In the genomic region with DNA sequence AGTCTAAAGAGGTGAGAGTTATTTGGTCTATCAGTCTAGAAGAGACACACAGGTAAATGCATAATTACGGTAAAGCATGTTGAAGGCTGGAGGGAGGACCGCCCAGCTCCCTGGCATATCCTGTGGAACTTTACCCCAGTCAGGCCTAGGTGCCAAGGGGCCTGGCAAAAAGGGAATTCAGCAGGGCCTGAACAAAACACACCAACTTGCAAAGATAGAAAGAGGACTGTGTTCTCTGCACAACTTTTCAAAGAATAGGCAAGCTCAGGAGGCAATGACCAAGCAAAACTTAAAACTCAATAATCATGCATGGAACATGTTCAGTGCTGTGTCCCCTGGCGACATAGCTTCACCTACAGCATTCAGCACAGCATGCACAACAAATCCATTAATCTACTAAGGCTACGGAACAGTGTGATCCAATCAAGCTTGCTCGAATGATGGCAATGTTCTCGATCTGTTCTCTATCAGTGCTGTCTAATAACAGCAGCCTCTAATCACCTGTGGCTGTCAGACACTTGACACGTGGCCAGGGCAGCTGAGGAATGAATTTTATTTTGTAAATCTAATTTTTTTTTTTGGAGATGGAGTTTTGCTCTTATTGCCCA, we compare ENCODE assay signal across 14 cellular contexts. TPM values are rescaled to one million over a fixed set of nuclear protein-coding genes. Genes with fewer than 3 reads are reported as not detected.
DNase-seq lines count a peak whose midpoint lies in the region; ATAC-seq and TF ChIP-seq lines count a peak whose summit lies in the region.
"Had no signal": no experiment of that assay in that cellular context is flagged by ENCODE, and none has a peak within 500 bp of the region (broad histone marks: within the 10 kb centered on the region; RNA-seq: fewer than 3 reads in every experiment).

No MANE protein-coding gene starts in this region.

- H3K4me3 ChIP-seq in ACC112 (ENCODE audit: low read depth, low read length) (no peak overlapping the region), right cardiac atrium (ENCODE audit: low read length) (no peak overlapping the region), prostate gland (no peak overlapping the region)

- H3K4me1 Mint-ChIP-seq in WTC11 = peaks cover 74% of the 10 kb centered on the region
- H3K4me1 Mint-ChIP-seq in activated T-helper 1 cell treated with anti-CD3 and anti-CD28 coated beads, Interleukin-12 subunit alpha, Interleukin-12 subunit beta, Interleukin-2, Interleukin-4 antibody, amounts not matched to agents 30 ng/mL and 10 ng/mL and 1 ng/mL, durations not matched to agents 14 hours and 24 hours and 36 hours (ENCODE audit: low read depth) = peaks cover 32% of the 10 kb centered on the region
- peaks cover 31% of the 10 kb centered on the region for H3K4me1 Mint-ChIP-seq in activated CD4-positive, alpha-beta T cell treated with anti-CD3 and anti-CD28 coated beads, Interleukin-2, amount 10 ng/mL, durations not matched to agents 7 days and 5 days
- H3K4me1 Mint-ChIP-seq in stimulated activated naive CD8-positive, alpha-beta T cell treated with anti-CD3 and anti-CD28 coated beads, Interleukin-15, amount 100 ng/mL, for 72 hours = peaks cover 46% of the 10 kb centered on the region

- peak overlapping the region; percentile 84 for H3K27ac Mint-ChIP-seq in WTC11
- H3K27ac Mint-ChIP-seq in activated T-helper 1 cell treated with anti-CD3 and anti-CD28 coated beads, Interleukin-12 subunit alpha, Interleukin-12 subunit beta, Interleukin-2, Interleukin-4 antibody, amounts not matched to agents 30 ng/mL and 10 ng/mL and 1 ng/mL, durations not matched to agents 14 hours and 24 hours and 36 hours = no peak overlapping the region
- H3K27ac Mint-ChIP-seq in activated CD4-positive, alpha-beta T cell treated with anti-CD3 and anti-CD28 coated beads, Interleukin-2, amount 10 ng/mL, durations not matched to agents 7 days and 5 days = no peak overlapping the region
- no peak overlapping the region for H3K27ac Mint-ChIP-seq in stimulated activated naive CD8-positive, alpha-beta T cell treated with anti-CD3 and anti-CD28 coated beads, Interleukin-15, amount 100 ng/mL, for 72 hours
- H3K27ac Mint-ChIP-seq: endodermal cell; stimulated activated naive CD8-positive, alpha-beta T cell treated with anti-CD3 and anti-CD28 coated beads, Interleukin-15, Interleukin-2, amounts not matched to agents 100 ng/mL and 50 ng/mL, for 24 hours had no signal

- TF ChIP-seq CTCF in WTC11 (IDR thresholded peaks at IDR 0.05) = no peak
- TF ChIP-seq CTCF in prostate gland (IDR thresholded peaks at IDR 0.05) = no peak

- WGBS in right cardiac atrium = 60% methylated on average over 7 of the region's 7 CpGs
- WGBS in prostate gland = 23% methylated on average over 7 of the region's 7 CpGs

- H3K79me2 ChIP-seq in ACC112 (ENCODE audit: control insufficient read depth, insufficient read depth, low read length, unreplicated experiment) = peaks cover 63% of the 10 kb centered on the region

- H3K36me3 ChIP-seq in ACC112 (ENCODE audit: insufficient read depth, low read length) (peaks cover 33% of the 10 kb centered on the region; the same call in 1 of the 2 replicates), prostate gland (no peaks in the 10 kb centered on the region)

- peaks cover 31% of the 10 kb centered on the region for H3K36me3 Mint-ChIP-seq in WTC11
- peaks cover 34% of the 10 kb centered on the region for H3K36me3 Mint-ChIP-seq in activated T-helper 1 cell treated with anti-CD3 and anti-CD28 coated beads, Interleukin-12 subunit alpha, Interleukin-12 subunit beta, Interleukin-2, Interleukin-4 antibody, amounts not matched to agents 30 ng/mL and 10 ng/mL and 1 ng/mL, durations not matched to agents 14 hours and 24 hours and 36 hours (ENCODE audit: low read depth)
- peaks cover 41% of the 10 kb centered on the region for H3K36me3 Mint-ChIP-seq in activated CD4-positive, alpha-beta T cell treated with anti-CD3 and anti-CD28 coated beads, Interleukin-2, amount 10 ng/mL, durations not matched to agents 7 days and 5 days (ENCODE audit: low read depth)

- H3K27me3 Mint-ChIP-seq in WTC11 (ENCODE audit: low read depth) = no peaks in the 10 kb centered on the region
- H3K27me3 Mint-ChIP-seq in activated T-helper 1 cell treated with anti-CD3 and anti-CD28 coated beads, Interleukin-12 subunit alpha, Interleukin-12 subunit beta, Interleukin-2, Interleukin-4 antibody, amounts not matched to agents 30 ng/mL and 10 ng/mL and 1 ng/mL, durations not matched to agents 14 hours and 24 hours and 36 hours (ENCODE audit: insufficient read depth) = no peaks in the 10 kb centered on the region
- no peaks in the 10 kb centered on the region for H3K27me3 Mint-ChIP-seq in activated CD4-positive, alpha-beta T cell treated with anti-CD3 and anti-CD28 coated beads, Interleukin-2, amount 10 ng/mL, durations not matched to agents 7 days and 5 days
- no peaks in the 10 kb centered on the region for H3K27me3 Mint-ChIP-seq in stimulated activated naive CD8-positive, alpha-beta T cell treated with anti-CD3 and anti-CD28 coated beads, Interleukin-15, amount 100 ng/mL, for 72 hours
- H3K27me3 Mint-ChIP-seq: stimulated activated naive CD8-positive, alpha-beta T cell treated with anti-CD3 and anti-CD28 coated beads, Interleukin-15, Interleukin-2, amounts not matched to agents 100 ng/mL and 50 ng/mL, for 24 hours had no signal

- POLR2A ChIA-PET in WTC11 (lab: Charles Lee) = interaction anchor here (0.9 to 1.5 kb wide), 5 partner anchors 9 to 55 kb away, joined by 3 to 9 read pairs (median 5); a partner anchor contains a TSS
- POLR2A ChIA-PET in activated CD4-positive, alpha-beta T cell treated with anti-CD3 and anti-CD28 coated beads, Interleukin-2, amount 10 ng/mL, durations not matched to agents 7 days and 5 days (lab: Charles Lee) = no interaction called here

- H2AFZ ChIP-seq in ACC112 (ENCODE audit: low read length, unreplicated experiment) = no peak overlapping the region

- H3K4me1 ChIP-seq in ACC112 (ENCODE audit: control insufficient read depth, insufficient read depth, low read length, unreplicated experiment) = peaks cover 57% of the 10 kb centered on the region
- H3K4me1 ChIP-seq in right cardiac atrium (ENCODE audit: control insufficient read depth, insufficient read depth, low read length) = peaks cover 29% of the 10 kb centered on the region
- no peaks in the 10 kb centered on the region for H3K4me1 ChIP-seq in prostate gland (replicated peaks)

- no peak for TF ChIP-seq POLR2A in prostate gland (IDR thresholded peaks at IDR 0.05)

- CTCF ChIA-PET in WTC11 (lab: Charles Lee) = interaction anchor here (0.9 to 4.4 kb wide), 3 partner anchors 9 to 123 kb away, joined by 3 to 26 read pairs (median 6); no protein-coding TSS in a partner anchor
- CTCF ChIA-PET in activated CD4-positive, alpha-beta T cell treated with anti-CD3 and anti-CD28 coated beads, Interleukin-2, amount 10 ng/mL, durations not matched to agents 7 days and 5 days (lab: Charles Lee) = interaction anchor here (0.5 to 1.3 kb wide), 5 partner anchors 12 to 133 kb away, joined by 3 to 6 read pairs (median 5); no protein-coding TSS in a partner anchor

- H3K27ac ChIP-seq in ACC112 (ENCODE audit: low read depth, low read length) (peak overlapping the region; percentile 98), right cardiac atrium (ENCODE audit: low read length) (peak overlapping the region; percentile 74), prostate gland (peak overlapping the region; percentile 59 to 87)

- no peak overlapping the region for H3K4me3 Mint-ChIP-seq in WTC11
- H3K4me3 Mint-ChIP-seq in activated T-helper 1 cell treated with anti-CD3 and anti-CD28 coated beads, Interleukin-12 subunit alpha, Interleukin-12 subunit beta, Interleukin-2, Interleukin-4 antibody, amounts not matched to agents 30 ng/mL and 10 ng/mL and 1 ng/mL, durations not matched to agents 14 hours and 24 hours and 36 hours = no peak overlapping the region
- no peak overlapping the region for H3K4me3 Mint-ChIP-seq in activated CD4-positive, alpha-beta T cell treated with anti-CD3 and anti-CD28 coated beads, Interleukin-2, amount 10 ng/mL, durations not matched to agents 7 days and 5 days
- no peak overlapping the region for H3K4me3 Mint-ChIP-seq in stimulated activated naive CD8-positive, alpha-beta T cell treated with anti-CD3 and anti-CD28 coated beads, Interleukin-15, amount 100 ng/mL, for 72 hours
- H3K4me3 Mint-ChIP-seq: endodermal cell; neural crest cell; stimulated activated naive CD8-positive, alpha-beta T cell treated with anti-CD3 and anti-CD28 coated beads, Interleukin-15, Interleukin-2, amounts not matched to agents 100 ng/mL and 50 ng/mL, for 24 hours had no signal

- H3K9me3 ChIP-seq in right cardiac atrium (ENCODE audit: control insufficient read depth, low read length) (no peaks in the 10 kb centered on the region), prostate gland (no peaks in the 10 kb centered on the region)
- H3K9me3 ChIP-seq: BE2C had no signal

- intact Hi-C loops in right cardiac atrium (cut with DNase I) = no loop called here
- intact Hi-C loops in prostate gland (cut with DNase I) = no loop called here
- intact Hi-C loops in activated T-helper 1 cell treated with anti-CD3 and anti-CD28 coated beads, Interleukin-12 subunit alpha, Interleukin-12 subunit beta, Interleukin-2, Interleukin-4 antibody, amounts not matched to agents 30 ng/mL and 10 ng/mL and 1 ng/mL, durations not matched to agents 14 hours and 24 hours and 36 hours (cut with micrococcal nuclease) = no loop called here

- no peaks in the 10 kb centered on the region for H3K9me3 Mint-ChIP-seq in WTC11
- H3K9me3 Mint-ChIP-seq in activated T-helper 1 cell treated with anti-CD3 and anti-CD28 coated beads, Interleukin-12 subunit alpha, Interleukin-12 subunit beta, Interleukin-2, Interleukin-4 antibody, amounts not matched to agents 30 ng/mL and 10 ng/mL and 1 ng/mL, durations not matched to agents 14 hours and 24 hours and 36 hours = no peaks in the 10 kb centered on the region
- H3K9me3 Mint-ChIP-seq in activated CD4-positive, alpha-beta T cell treated with anti-CD3 and anti-CD28 coated beads, Interleukin-2, amount 10 ng/mL, durations not matched to agents 7 days and 5 days = no peaks in the 10 kb centered on the region
- H3K9me3 Mint-ChIP-seq in stimulated activated naive CD8-positive, alpha-beta T cell treated with anti-CD3 and anti-CD28 coated beads, Interleukin-15, amount 100 ng/mL, for 72 hours = no peaks in the 10 kb centered on the region
- H3K9me3 Mint-ChIP-seq: endodermal cell; neural crest cell; stimulated activated naive CD8-positive, alpha-beta T cell treated with anti-CD3 and anti-CD28 coated beads, Interleukin-15, Interleukin-2, amounts not matched to agents 100 ng/mL and 50 ng/mL, for 24 hours had no signal

- no peaks in the 10 kb centered on the region for H3K27me3 ChIP-seq in ACC112 (ENCODE audit: insufficient read depth, low read length)
- no peaks in the 10 kb centered on the region for H3K27me3 ChIP-seq in right cardiac atrium (ENCODE audit: control insufficient read depth, insufficient read depth)
- no peaks in the 10 kb centered on the region for H3K27me3 ChIP-seq in prostate gland (replicated peaks; ENCODE audit: insufficient read depth)
- H3K27me3 ChIP-seq: BE2C had no signal

- DNase-seq in WTC11 (ENCODE audit: low spot score) (no peak), right cardiac atrium (no peak), prostate gland (ENCODE audit: low spot score) (peak; percentile 52)
- no peak for DNase-seq in activated T-helper 1 cell treated with anti-CD3 and anti-CD28 coated beads, Interleukin-12 subunit alpha, Interleukin-12 subunit beta, Interleukin-2, Interleukin-4 antibody, amounts not matched to agents 30 ng/mL and 10 ng/mL and 1 ng/mL, durations not matched to agents 14 hours and 24 hours and 36 hours (ENCODE audit: low spot score)
- no peak for DNase-seq in activated CD4-positive, alpha-beta T cell treated with anti-CD3 and anti-CD28 coated beads, Interleukin-2, amount 10 ng/mL, durations not matched to agents 7 days and 5 days
- DNase-seq in stimulated activated naive CD8-positive, alpha-beta T cell treated with anti-CD3 and anti-CD28 coated beads, Interleukin-15, amount 100 ng/mL, for 72 hours = no peak
- DNase-seq: amniotic stem cell; BE2C; endodermal cell; stimulated activated CD4-positive, alpha-beta T cell treated with anti-CD3 and anti-CD28 coated beads, Interleukin-1b, Interleukin-23, amount 100 ng/mL, for 48 hours had no signal

- ATAC-seq in WTC11 (no peak), right cardiac atrium (peak in 1 of 2 donors; percentile 53), HG03097 (IDR thresholded peaks at IDR 0.05; ENCODE audit: low FRiP score, unreplicated experiment) (no peak)
- no peak for ATAC-seq in stimulated activated naive CD8-positive, alpha-beta T cell treated with anti-CD3 and anti-CD28 coated beads, Interleukin-15, amount 100 ng/mL, for 72 hours

RNA-seq across cellular contexts. Expression of a gene that starts 27.6 kb away (rescaled TPM):
- total RNA-seq in WTC11 (2021) (114 to 149 TPM (median 127 TPM) in 3 replicates), right cardiac atrium (10 to 100 TPM; 20.4 to 35.7 (median 31.4) TPM), prostate gland (10 to 100 TPM; 19.9 to 70.9 TPM)
- polyA plus RNA-seq in right cardiac atrium = 10.0 TPM
- total RNA-seq in activated T-helper 1 cell treated with anti-CD3 and anti-CD28 coated beads, Interleukin-12 subunit alpha, Interleukin-12 subunit beta, Interleukin-2, Interleukin-4 antibody, amounts not matched to agents 30 ng/mL and 10 ng/mL and 1 ng/mL, durations not matched to agents 14 hours and 24 hours and 36 hours = 42.6 and 43.3 TPM in 2 replicates
- total RNA-seq in activated CD4-positive, alpha-beta T cell treated with anti-CD3 and anti-CD28 coated beads, Interleukin-2, amount 10 ng/mL, durations not matched to agents 7 days and 5 days = 10 to 100 TPM; 44.6 to 55.6 TPM
